Comparison of ENCODE assay signal across 8 cellular contexts in genomic region chr7:98877692-98878364, GRCh38. TPM values are rescaled to one million over a fixed set of nuclear protein-coding genes. Genes with fewer than 3 reads are reported as not detected.
A peak's percentile ranks its signal among the peaks of the same experiment; 100 is the strongest.
DNase-seq lines count a peak whose midpoint lies in the region; ATAC-seq lines count a peak whose summit lies in the region.

No MANE protein-coding gene starts in this region.

- no peaks in the 10 kb centered on the region for H3K9me3 ChIP-seq in stomach smooth muscle (ENCODE audit: control insufficient read depth in 2 of 2, low read length in 2 of 2)

- no peak for DNase-seq in activated naive CD8-positive, alpha-beta T cell treated with anti-CD3 and anti-CD28 coated beads for 36 hours
- DNase-seq in immature natural killer cell = peak in 1 of 3 donors; percentile 9
- DNase-seq in cerebellar nuclear complex (lab: John Stamatoyannopoulos, UW) = no peak
- no peak for DNase-seq in stimulated activated naive CD4-positive, alpha-beta T cell treated with Interleukin-2 at 50 U/mL for 16 hours (lab: John Stamatoyannopoulos, UW)

- H3K4me1 Mint-ChIP-seq in activated naive CD8-positive, alpha-beta T cell treated with anti-CD3 and anti-CD28 coated beads for 36 hours = peaks cover 12% of the 10 kb centered on the region
- H3K4me1 Mint-ChIP-seq in immature natural killer cell = peaks cover 16 to 17% of the 10 kb centered on the region in 2 donors

- H3K9me3 Mint-ChIP-seq in activated naive CD8-positive, alpha-beta T cell treated with anti-CD3 and anti-CD28 coated beads for 36 hours = no peaks in the 10 kb centered on the region
- peaks cover 0 to 2% (median 0%) of the 10 kb centered on the region in 6 donors for H3K9me3 Mint-ChIP-seq in immature natural killer cell

- peaks cover 0 to under 1% of the 10 kb centered on the region in 2 donors for H3K27me3 ChIP-seq in stomach smooth muscle (ENCODE audit: control insufficient read depth in 1 of 2, insufficient read depth in 2 of 2, low read length in 2 of 2)

- peaks cover 15% of the 10 kb centered on the region for H3K4me1 ChIP-seq in stomach smooth muscle (ENCODE audit: control insufficient read depth, insufficient read depth, low read length)

- no peak overlapping the region for H3K27ac Mint-ChIP-seq in activated naive CD8-positive, alpha-beta T cell treated with anti-CD3 and anti-CD28 coated beads for 36 hours
- peak overlapping the region in 3 of 6 donors; percentile 27 to 34 (median 30) for H3K27ac Mint-ChIP-seq in immature natural killer cell

- peak overlapping the region; percentile 37 for H3K27ac ChIP-seq in stomach smooth muscle (ENCODE audit: low read length)

- peaks cover 5% of the 10 kb centered on the region for H3K36me3 Mint-ChIP-seq in activated naive CD8-positive, alpha-beta T cell treated with anti-CD3 and anti-CD28 coated beads for 36 hours
- H3K36me3 Mint-ChIP-seq in immature natural killer cell = peaks cover under 1 to 8% (median 2%) of the 10 kb centered on the region in 3 donors

- peak overlapping the region; percentile 92 to 94 for H3K4me3 ChIP-seq in stomach smooth muscle (ENCODE audit: low read length in 2 of 2)

- peak overlapping the region; percentile 34 for H3K4me3 Mint-ChIP-seq in activated naive CD8-positive, alpha-beta T cell treated with anti-CD3 and anti-CD28 coated beads for 36 hours
- peak overlapping the region; percentile 44 to 76 (median 71) for H3K4me3 Mint-ChIP-seq in immature natural killer cell

- H3K9ac ChIP-seq in stomach smooth muscle (ENCODE audit: low read length in 2 of 2) = peak overlapping the region; percentile 73 to 98

- peaks cover 4% of the 10 kb centered on the region for H3K27me3 Mint-ChIP-seq in activated naive CD8-positive, alpha-beta T cell treated with anti-CD3 and anti-CD28 coated beads for 36 hours
- peaks cover 7 to 19% (median 9%) of the 10 kb centered on the region in 3 donors for H3K27me3 Mint-ChIP-seq in immature natural killer cell (ENCODE audit: low read depth in 3 of 3)

- peaks cover 2 to 4% of the 10 kb centered on the region in 2 donors for H3K36me3 ChIP-seq in stomach smooth muscle (ENCODE audit: control insufficient read depth in 2 of 2, insufficient read depth in 2 of 2, low read length in 2 of 2)

- ATAC-seq in HG02885 (IDR thresholded peaks at IDR 0.05; ENCODE audit: poor library complexity, unreplicated experiment) (peak; percentile 6), GM21390 (IDR thresholded peaks at IDR 0.05; ENCODE audit: unreplicated experiment) (no peak), HG03432 (IDR thresholded peaks at IDR 0.05; ENCODE audit: unreplicated experiment) (no peak)

RNA-seq across cellular contexts. Expression of gene TRRAP, which starts 0.5 kb away (rescaled TPM):
- total RNA-seq in activated naive CD8-positive, alpha-beta T cell treated with anti-CD3 and anti-CD28 coated beads for 36 hours = 10 to 100 TPM; 44.5 to 46.5 TPM
- polyA plus RNA-seq in immature natural killer cell = 1 to 10 TPM; 1.6 to 6.0 (median 1.8) TPM

RNA-seq across cellular contexts. Expression of gene TMEM130, which starts 8.0 kb away (rescaled TPM):
- not detected for total RNA-seq in activated naive CD8-positive, alpha-beta T cell treated with anti-CD3 and anti-CD28 coated beads for 36 hours
- not detected for polyA plus RNA-seq in immature natural killer cell
